In genomic region chr4:134320048-134320447, GRCh38 we compare ENCODE assay signal across 16 cellular contexts.
"Had no signal": no experiment of that assay in that cellular context is flagged by ENCODE, and none has a peak within 500 bp of the region (broad histone marks: within the 10 kb centered on the region; RNA-seq: fewer than 3 reads in every experiment).

No MANE protein-coding gene starts in this region.

- H3K4me3 ChIP-seq: lower lobe of right lung, upper lobe of left lung had no signal

- H3K36me3 ChIP-seq: lower lobe of right lung, upper lobe of left lung had no signal

- H3K4me1 ChIP-seq: lower lobe of right lung, parathyroid adenoma, upper lobe of left lung had no signal

- H3K27me3 ChIP-seq: upper lobe of left lung had no signal

- ATAC-seq: activated CD8-positive, alpha-beta T cell treated with anti-CD3 and anti-CD28 coated beads for 36 hours; effector memory CD8-positive, alpha-beta T cell; left cardiac atrium; lower lobe of right lung; stimulated activated naive CD8-positive, alpha-beta T cell treated with anti-CD3 and anti-CD28 coated beads, Interleukin-15, Interleukin-2, amounts not matched to agents 100 U/mL and 50 U/mL, for 24 hours had no signal

- H3K79me2 ChIP-seq: parathyroid adenoma had no signal

- H3K9ac ChIP-seq: parathyroid adenoma had no signal

- DNase-seq: activated CD4-positive, alpha-beta T cell treated with anti-CD3 and anti-CD28 coated beads for 4 hours; activated CD8-positive, alpha-beta memory T cell treated with anti-CD3 and anti-CD28 coated beads, Interleukin-2, amount 50 U/mL, for 48 hours; activated CD8-positive, alpha-beta T cell treated with anti-CD3 and anti-CD28 coated beads for 36 hours; activated naive CD4-positive, alpha-beta T cell; effector memory CD8-positive, alpha-beta T cell; immature natural killer cell; left cardiac atrium; lower lobe of right lung; midbrain; naive B cell; retina; stimulated activated CD4-positive, alpha-beta T cell treated with anti-CD3 and anti-CD28 coated beads, Interleukin-4, amount 100 ng/mL, for 1 hour; stimulated activated CD8-positive, alpha-beta memory T cell treated with anti-CD3 and anti-CD28 coated beads, Interleukin-4, amount 100 ng/mL, for 48 hours; stimulated activated naive CD8-positive, alpha-beta T cell treated with anti-CD3 and anti-CD28 coated beads, Interleukin-15, Interleukin-2, amounts not matched to agents 100 U/mL and 50 U/mL, for 24 hours; upper lobe of left lung had no signal

- H3K9me3 ChIP-seq: lower lobe of right lung, upper lobe of left lung had no signal

- H3K27ac ChIP-seq: lower lobe of right lung, parathyroid adenoma, upper lobe of left lung had no signal

- H2AFZ ChIP-seq: parathyroid adenoma had no signal
